Comparison of ENCODE assay signal across 1 cellular context in the genomic region with DNA sequence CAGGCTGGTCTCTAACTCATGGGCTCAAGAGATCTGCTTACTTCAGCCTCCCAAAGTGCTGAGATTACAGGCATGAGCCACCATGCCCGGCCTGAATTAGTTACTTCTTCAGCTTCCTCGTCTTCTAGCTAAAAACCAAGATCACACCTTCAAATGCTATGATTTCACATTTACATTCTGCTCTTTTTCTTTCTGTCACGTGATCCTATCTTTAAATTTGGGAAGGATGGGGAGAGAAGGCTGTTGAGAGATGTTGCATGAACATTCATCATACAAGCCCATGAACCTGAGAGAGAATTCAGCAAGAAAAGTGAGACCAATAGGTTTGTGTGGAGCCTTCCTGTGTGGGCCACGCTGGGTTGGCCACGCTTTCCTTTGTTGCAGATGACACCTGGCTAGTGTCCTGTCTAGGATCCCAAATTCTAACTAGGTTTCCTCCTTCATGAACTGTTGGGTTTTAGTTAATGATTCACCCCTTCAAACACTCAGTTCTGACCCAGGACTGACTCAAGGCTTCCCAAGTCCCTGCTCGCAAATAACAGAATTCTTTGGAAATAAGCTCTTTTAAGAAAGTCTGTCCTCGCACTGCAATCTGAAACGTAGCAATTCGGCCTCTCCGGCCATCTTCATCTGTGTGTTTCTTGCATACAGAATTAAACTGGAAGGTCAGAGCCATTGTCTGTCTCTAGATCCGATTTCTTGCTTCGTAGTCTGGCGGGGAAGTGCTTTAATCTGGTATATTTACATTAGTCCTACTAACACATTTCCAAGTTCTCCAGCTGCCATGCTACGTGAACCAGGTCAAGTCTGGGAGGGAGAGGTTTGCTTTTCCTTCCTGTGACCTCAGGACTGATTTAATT.
TF ChIP-seq lines count a peak whose summit lies in the region.

No MANE protein-coding gene starts in this region.

TF ChIP-seq in neural cell, 6 proteins besides CTCF, POLR2A, EP300 and RAD21 (continued from another document):
- TF ChIP-seq SMC3 (conservative IDR thresholded peaks at IDR 0.05; ENCODE audit: poor library complexity): peak; percentile 5
- TF ChIP-seq EZH2 (IDR thresholded peaks at IDR 0.05; ENCODE audit: borderline replicate concordance, insufficient read depth, low read length, poor library complexity, severe bottlenecking): no peak
- TF ChIP-seq REST (IDR thresholded peaks at IDR 0.05; ENCODE audit: borderline replicate concordance): no peak
- no peak for TF ChIP-seq POLR2AphosphoS5 (IDR thresholded peaks at IDR 0.05)
- no peak for TF ChIP-seq TAF1 (IDR thresholded peaks at IDR 0.05; ENCODE audit: low read depth)
